11 cellular contexts compared by ENCODE assay signal in the genomic region with DNA sequence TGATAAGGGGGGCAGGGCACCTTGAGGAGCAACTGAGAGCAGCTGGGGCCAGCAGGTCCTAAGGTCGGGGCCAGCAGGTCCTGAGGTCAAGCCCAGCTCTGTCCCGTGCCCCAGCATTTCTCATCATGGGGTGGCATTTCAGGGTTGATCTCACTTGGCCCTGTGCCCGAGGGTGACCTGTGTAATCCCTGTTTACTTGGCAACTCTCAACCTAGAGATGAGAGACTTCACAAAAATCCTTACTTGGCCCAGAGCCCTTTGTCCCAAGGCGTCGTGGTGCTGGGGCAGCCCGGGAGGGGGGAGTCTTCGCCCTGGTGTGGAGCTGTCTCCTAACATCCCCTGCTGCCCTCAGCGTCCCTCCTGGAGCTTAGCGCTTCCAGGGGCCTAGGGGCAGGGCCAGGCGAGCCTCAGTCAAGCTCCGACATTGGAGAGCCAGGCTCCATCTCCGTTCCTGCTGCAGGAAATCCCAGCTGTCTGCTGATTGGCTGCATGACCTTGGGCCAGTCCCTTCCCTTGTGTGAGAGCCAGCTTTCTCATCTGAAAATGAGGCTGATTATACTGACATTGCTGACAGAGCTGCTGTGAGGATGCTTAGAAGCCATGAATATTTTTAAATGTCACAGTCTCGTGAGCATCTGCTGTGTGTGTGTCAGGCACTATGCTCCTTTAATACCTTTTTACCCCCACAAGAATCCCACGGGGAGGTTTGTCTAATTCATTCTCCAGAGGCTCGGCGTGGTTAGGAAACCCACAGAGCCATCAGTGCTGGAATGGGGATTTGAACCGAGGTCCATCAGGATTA.
DNase-seq lines count a peak whose midpoint lies in the region; ATAC-seq and TF ChIP-seq lines count a peak whose summit lies in the region.
"Had no signal": no experiment of that assay in that cellular context is flagged by ENCODE, and none has a peak within 500 bp of the region (broad histone marks: within the 10 kb centered on the region; RNA-seq: fewer than 3 reads in every experiment).

No MANE protein-coding gene starts in this region.

- no peaks in the 10 kb centered on the region; the same call in 2 of the 3 replicates for H3K9me3 Mint-ChIP-seq in GM23338
- H3K9me3 Mint-ChIP-seq: activated naive CD8-positive, alpha-beta T cell treated with anti-CD3 and anti-CD28 coated beads for 36 hours had no signal

- no peak overlapping the region for H2AFZ ChIP-seq in GM23338

- DNase-seq in GM23338 (ENCODE audit: low spot score) (no peak), T1000 (lab: John Stamatoyannopoulos, UW) (peak; percentile 81), foreskin keratinocyte (peak in 1 of 2 donors; percentile 65), stomach (no peak), T-helper 1 cell (no peak), H7 (no peak), COLO668 (lab: John Stamatoyannopoulos, UW; ENCODE audit: unreplicated experiment) (no peak)
- DNase-seq: activated CD4-positive, alpha-beta T cell treated with anti-CD3 and anti-CD28 coated beads, Interleukin-2, amount 50 U/mL, for 4 hours; activated naive CD8-positive, alpha-beta T cell treated with anti-CD3 and anti-CD28 coated beads for 36 hours; NCI-H1092 treated with DMSO at 0.1 percent for 48 hours had no signal

- H3K4me3 ChIP-seq in GM23338 (no peak overlapping the region), stomach (no peak overlapping the region), H7 (ENCODE audit: insufficient read depth, low read depth, low read length) (no peak overlapping the region)

- H3K4me1 ChIP-seq in GM23338 (ENCODE audit: insufficient read depth) (peaks cover 14% of the 10 kb centered on the region), foreskin keratinocyte (peaks cover 3% of the 10 kb centered on the region), stomach (peaks cover 53 to 95% (median 68%) of the 10 kb centered on the region in 4 donors)

- intact Hi-C loops in stomach (cut with DNase I; ENCODE audit: low total_unique reads): no loop called here

- ATAC-seq in GM23338: no peak
- peak; percentile 34 for ATAC-seq in foreskin keratinocyte
- ATAC-seq in GM21825 (IDR thresholded peaks at IDR 0.05; ENCODE audit: unreplicated experiment): no peak

- H4K20me1 ChIP-seq in GM23338 (replicated peaks; ENCODE audit: insufficient read depth): 0 out of 2 replicates have a peak, but pooled peaks cover 2% of the 10 kb centered on the region

- H3K27ac Mint-ChIP-seq in GM23338: no peak overlapping the region
- H3K27ac Mint-ChIP-seq: activated naive CD8-positive, alpha-beta T cell treated with anti-CD3 and anti-CD28 coated beads for 36 hours had no signal

- H3K27me3 Mint-ChIP-seq in GM23338 (ENCODE audit: insufficient read depth, low read depth, poor library complexity): peaks cover 13% of the 10 kb centered on the region
- H3K27me3 Mint-ChIP-seq: activated naive CD8-positive, alpha-beta T cell treated with anti-CD3 and anti-CD28 coated beads for 36 hours had no signal

- H3K36me3 Mint-ChIP-seq in GM23338 (ENCODE audit: low read depth): peaks cover 5% of the 10 kb centered on the region; the same call in 2 of the 3 replicates
- H3K36me3 Mint-ChIP-seq: activated naive CD8-positive, alpha-beta T cell treated with anti-CD3 and anti-CD28 coated beads for 36 hours had no signal

- no peak for TF ChIP-seq EP300 in stomach (IDR thresholded peaks at IDR 0.05)

- no peak overlapping the region for H3K4me2 ChIP-seq in GM23338

- H3K79me2 ChIP-seq in GM23338 (replicated peaks; ENCODE audit: insufficient read depth): peaks cover 24% of the 10 kb centered on the region

- H3K27me3 ChIP-seq in GM23338 (ENCODE audit: insufficient read depth): no peaks in the 10 kb centered on the region
- H3K27me3 ChIP-seq in foreskin keratinocyte: no peaks in the 10 kb centered on the region
- no peaks in the 10 kb centered on the region for H3K27me3 ChIP-seq in stomach
- H3K27me3 ChIP-seq in H7 (ENCODE audit: control insufficient read depth, insufficient read depth, low read length): no peaks in the 10 kb centered on the region

- no peak overlapping the region for H3K4me3 Mint-ChIP-seq in GM23338
- H3K4me3 Mint-ChIP-seq: activated naive CD8-positive, alpha-beta T cell treated with anti-CD3 and anti-CD28 coated beads for 36 hours had no signal

- no peaks in the 10 kb centered on the region for H3K9me3 ChIP-seq in stomach

- H3K36me3 ChIP-seq in GM23338 (ENCODE audit: insufficient read depth) (no peaks in the 10 kb centered on the region), stomach (peaks cover 28 to 46% (median 39%) of the 10 kb centered on the region in 4 donors), H7 (replicated peaks; ENCODE audit: control insufficient read depth, insufficient read depth, low read length) (no peaks in the 10 kb centered on the region; the same call in 1 of the 2 replicates)

- TF ChIP-seq CTCF in GM23338 (conservative IDR thresholded peaks at IDR 0.05; ENCODE audit: low read depth in 2 of 2) (no peak), foreskin keratinocyte (conservative IDR thresholded peaks at IDR 0.05) (no peak), stomach (IDR thresholded peaks at IDR 0.05) (no peak)

- peaks cover 58% of the 10 kb centered on the region for H3K4me1 Mint-ChIP-seq in GM23338
- H3K4me1 Mint-ChIP-seq: activated naive CD8-positive, alpha-beta T cell treated with anti-CD3 and anti-CD28 coated beads for 36 hours had no signal

- H3K9me2 ChIP-seq in GM23338 (ENCODE audit: insufficient read depth): no peaks in the 10 kb centered on the region

- no peak for TF ChIP-seq POLR2A in stomach (IDR thresholded peaks at IDR 0.05)

- WGBS in stomach, 5 donors: 49 to 70% (median 63%) methylated on average over 16 to 17 of the region's 17 CpGs

- H3K27ac ChIP-seq in GM23338 (ENCODE audit: low read depth): 0 out of 2 replicates have a peak overlapping the region, but pooled peaks have one; percentile 50
- H3K27ac ChIP-seq in foreskin keratinocyte: no peak overlapping the region
- H3K27ac ChIP-seq in stomach: peak overlapping the region in 3 of 5 donors; percentile 31 to 91 (median 34)

- H3F3A ChIP-seq in GM23338 (replicated peaks; ENCODE audit: low read depth): no peaks in the 10 kb centered on the region

TF ChIP-seq in GM23338, 12 proteins besides CTCF, POLR2A, EP300 and RAD21 (continues in another document):
- TF ChIP-seq ZNF331 (CRISPR knock-in tag; IDR thresholded peaks at IDR 0.05; ENCODE audit: low read depth): no peak
- no peak for TF ChIP-seq EZH2 (IDR thresholded peaks at IDR 0.05; ENCODE audit: low read depth, unreplicated experiment)
- no peak for TF ChIP-seq STAT1 (IDR thresholded peaks at IDR 0.05; ENCODE audit: unreplicated experiment)
- TF ChIP-seq, protein P1, sequence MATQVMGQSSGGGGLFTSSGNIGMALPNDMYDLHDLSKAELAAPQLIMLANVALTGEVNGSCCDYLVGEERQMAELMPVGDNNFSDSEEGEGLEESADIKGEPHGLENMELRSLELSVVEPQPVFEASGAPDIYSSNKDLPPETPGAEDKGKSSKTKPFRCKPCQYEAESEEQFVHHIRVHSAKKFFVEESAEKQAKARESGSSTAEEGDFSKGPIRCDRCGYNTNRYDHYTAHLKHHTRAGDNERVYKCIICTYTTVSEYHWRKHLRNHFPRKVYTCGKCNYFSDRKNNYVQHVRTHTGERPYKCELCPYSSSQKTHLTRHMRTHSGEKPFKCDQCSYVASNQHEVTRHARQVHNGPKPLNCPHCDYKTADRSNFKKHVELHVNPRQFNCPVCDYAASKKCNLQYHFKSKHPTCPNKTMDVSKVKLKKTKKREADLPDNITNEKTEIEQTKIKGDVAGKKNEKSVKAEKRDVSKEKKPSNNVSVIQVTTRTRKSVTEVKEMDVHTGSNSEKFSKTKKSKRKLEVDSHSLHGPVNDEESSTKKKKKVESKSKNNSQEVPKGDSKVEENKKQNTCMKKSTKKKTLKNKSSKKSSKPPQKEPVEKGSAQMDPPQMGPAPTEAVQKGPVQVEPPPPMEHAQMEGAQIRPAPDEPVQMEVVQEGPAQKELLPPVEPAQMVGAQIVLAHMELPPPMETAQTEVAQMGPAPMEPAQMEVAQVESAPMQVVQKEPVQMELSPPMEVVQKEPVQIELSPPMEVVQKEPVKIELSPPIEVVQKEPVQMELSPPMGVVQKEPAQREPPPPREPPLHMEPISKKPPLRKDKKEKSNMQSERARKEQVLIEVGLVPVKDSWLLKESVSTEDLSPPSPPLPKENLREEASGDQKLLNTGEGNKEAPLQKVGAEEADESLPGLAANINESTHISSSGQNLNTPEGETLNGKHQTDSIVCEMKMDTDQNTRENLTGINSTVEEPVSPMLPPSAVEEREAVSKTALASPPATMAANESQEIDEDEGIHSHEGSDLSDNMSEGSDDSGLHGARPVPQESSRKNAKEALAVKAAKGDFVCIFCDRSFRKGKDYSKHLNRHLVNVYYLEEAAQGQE (IDR thresholded peaks at IDR 0.05; ENCODE audit: unreplicated experiment): no peak
- TF ChIP-seq EZH2phosphoT487 (IDR thresholded peaks at IDR 0.05; ENCODE audit: unreplicated experiment): no peak
- TF ChIP-seq CREB1 (CRISPR knock-in tag; IDR thresholded peaks at IDR 0.05; ENCODE audit: low read depth): no peak
- TF ChIP-seq, protein P2, sequence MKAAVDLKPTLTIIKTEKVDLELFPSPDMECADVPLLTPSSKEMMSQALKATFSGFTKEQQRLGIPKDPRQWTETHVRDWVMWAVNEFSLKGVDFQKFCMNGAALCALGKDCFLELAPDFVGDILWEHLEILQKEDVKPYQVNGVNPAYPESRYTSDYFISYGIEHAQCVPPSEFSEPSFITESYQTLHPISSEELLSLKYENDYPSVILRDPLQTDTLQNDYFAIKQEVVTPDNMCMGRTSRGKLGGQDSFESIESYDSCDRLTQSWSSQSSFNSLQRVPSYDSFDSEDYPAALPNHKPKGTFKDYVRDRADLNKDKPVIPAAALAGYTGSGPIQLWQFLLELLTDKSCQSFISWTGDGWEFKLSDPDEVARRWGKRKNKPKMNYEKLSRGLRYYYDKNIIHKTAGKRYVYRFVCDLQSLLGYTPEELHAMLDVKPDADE (IDR thresholded peaks at IDR 0.05): no peak
